28 cellular contexts compared by ENCODE assay signal in genomic region chr5:124200381-124200780, GRCh38.
"Had no signal": no experiment of that assay in that cellular context is flagged by ENCODE, and none has a peak within 500 bp of the region (broad histone marks: within the 10 kb centered on the region; RNA-seq: fewer than 3 reads in every experiment).

No MANE protein-coding gene starts in this region.

- DNase-seq: activated B cell treated with CpG ODN at 0.5 μM for 24 hours; activated CD4-positive, alpha-beta T cell treated with anti-CD3 and anti-CD28 coated beads for 36 hours; activated effector memory CD4-positive, alpha-beta T cell treated with Interleukin-2 at 50 U/mL for 16 hours; activated naive CD4-positive, alpha-beta T cell treated with Interleukin-2 at 50 U/mL for 16 hours; aorta; caudate nucleus; dermis blood vessel endothelial cell; effector memory CD4-positive, alpha-beta T cell; erythroblast; heart right ventricle; left ventricle myocardium inferior; mesendoderm; mucosa of descending colon; pancreas; stimulated activated CD4-positive, alpha-beta T cell treated with anti-CD3 and anti-CD28 coated beads, Interleukin-15, amount 100 ng/mL, for 24 hours; stimulated activated CD4-positive, alpha-beta T cell treated with anti-CD3 and anti-CD28 coated beads, Interleukin-2, amount 100 ng/mL, for 24 hours; stimulated activated naive CD4-positive, alpha-beta T cell; T-cell; tibial artery; upper lobe of right lung had no signal

- H3K9me3 ChIP-seq: adrenal gland, pancreas, prostate gland, tibial artery, upper lobe of right lung had no signal

- H3K4me1 ChIP-seq: heart right ventricle, left ventricle myocardium inferior, pancreas, prostate gland, suprapubic skin, tibial artery, upper lobe of right lung had no signal

- H3K4me1 Mint-ChIP-seq: activated B cell treated with CpG ODN at 0.5 μM for 24 hours; activated CD4-positive, alpha-beta T cell treated with anti-CD3 and anti-CD28 coated beads for 36 hours; T-cell had no signal

- H3K27ac ChIP-seq: adrenal gland, brain microvascular endothelial cell, heart right ventricle, left ventricle myocardium inferior, pancreas, prostate gland, suprapubic skin, tibial artery, upper lobe of right lung had no signal

- FAIRE-seq: colon, pancreas had no signal

- ATAC-seq: activated CD4-positive, alpha-beta T cell treated with anti-CD3 and anti-CD28 coated beads for 36 hours; heart right ventricle; mucosa of descending colon; natural killer cell treated with Interleukin-12 subunit alpha and Interleukin-12 subunit beta and Interleukin-15 and Interleukin-18, amount 100 ng/mL, for 72 hours; pancreas; T-cell; upper lobe of right lung had no signal

- H3K4me3 ChIP-seq: adrenal gland, heart right ventricle, left ventricle myocardium inferior, lung, mucosa of descending colon, pancreas, prostate gland, suprapubic skin, tibial artery, upper lobe of right lung had no signal

- H3K36me3 Mint-ChIP-seq: activated naive CD8-positive, alpha-beta T cell; natural killer cell treated with Interleukin-12 subunit alpha and Interleukin-12 subunit beta and Interleukin-15 and Interleukin-18, amount 100 ng/mL, for 72 hours had no signal

- H3K4me3 Mint-ChIP-seq: activated B cell treated with CpG ODN at 0.5 μM for 24 hours; activated CD4-positive, alpha-beta T cell treated with anti-CD3 and anti-CD28 coated beads for 36 hours; activated naive CD8-positive, alpha-beta T cell; natural killer cell treated with Interleukin-12 subunit alpha and Interleukin-12 subunit beta and Interleukin-15 and Interleukin-18, amount 100 ng/mL, for 72 hours; T-cell had no signal

- H3K27me3 ChIP-seq: adrenal gland, brain microvascular endothelial cell, heart right ventricle, pancreas, suprapubic skin, tibial artery, upper lobe of right lung had no signal

- H3K27me3 Mint-ChIP-seq: activated B cell treated with CpG ODN at 0.5 μM for 24 hours; activated CD4-positive, alpha-beta T cell treated with anti-CD3 and anti-CD28 coated beads for 36 hours; activated naive CD8-positive, alpha-beta T cell; natural killer cell treated with Interleukin-12 subunit alpha and Interleukin-12 subunit beta and Interleukin-15 and Interleukin-18, amount 100 ng/mL, for 72 hours; T-cell had no signal

- H3K36me3 ChIP-seq: adrenal gland, brain microvascular endothelial cell, heart right ventricle, left ventricle myocardium inferior, pancreas, prostate gland, suprapubic skin, tibial artery, upper lobe of right lung had no signal

- H3K27ac Mint-ChIP-seq: activated B cell treated with CpG ODN at 0.5 μM for 24 hours; activated CD4-positive, alpha-beta T cell treated with anti-CD3 and anti-CD28 coated beads for 36 hours; activated naive CD8-positive, alpha-beta T cell; natural killer cell treated with Interleukin-12 subunit alpha and Interleukin-12 subunit beta and Interleukin-15 and Interleukin-18, amount 100 ng/mL, for 72 hours; T-cell had no signal
